10 cellular contexts compared by ENCODE assay signal in the genomic region with DNA sequence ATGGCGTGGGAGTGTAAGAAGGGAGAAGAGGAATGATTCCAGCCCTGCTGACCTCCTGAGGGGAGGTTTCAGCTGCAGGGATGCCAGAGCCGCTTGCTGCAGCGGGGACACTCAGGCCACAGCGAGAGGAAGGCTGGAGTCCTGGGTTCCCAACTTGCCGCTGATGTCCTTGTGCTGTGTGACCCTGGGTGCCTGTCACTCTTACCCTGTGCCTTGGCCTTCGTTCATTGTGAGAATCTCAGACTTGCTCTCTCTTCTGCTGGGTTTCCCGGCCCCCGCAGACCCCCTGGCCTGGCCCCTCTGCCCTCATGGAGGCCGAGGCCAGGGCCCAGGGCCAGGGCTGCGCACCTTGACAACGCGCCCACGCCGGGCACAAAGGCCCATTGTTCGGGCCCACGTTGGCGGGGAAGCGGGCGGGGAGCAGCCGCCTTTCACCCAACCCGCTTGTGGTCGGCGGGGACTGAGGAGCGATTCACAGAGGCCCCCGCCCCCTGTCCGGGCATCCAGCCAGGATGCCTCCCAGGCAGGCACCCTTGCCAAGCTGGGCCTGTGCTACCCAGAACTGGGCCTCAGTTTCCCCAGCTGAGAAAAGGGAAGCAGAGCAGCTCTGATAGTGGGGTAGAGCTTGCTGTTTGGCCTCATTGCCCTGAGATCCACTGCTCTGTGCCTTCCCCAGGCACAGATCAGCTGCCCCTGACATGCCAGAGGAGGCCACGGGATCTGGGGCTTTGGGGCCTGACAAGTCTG. TPM values are rescaled to one million over a fixed set of nuclear protein-coding genes. Genes with fewer than 3 reads are reported as not detected.
DNase-seq lines count a peak whose midpoint lies in the region; TF ChIP-seq lines count a peak whose summit lies in the region.
"Had no signal": no experiment of that assay in that cellular context is flagged by ENCODE, and none has a peak within 500 bp of the region (broad histone marks: within the 10 kb centered on the region; RNA-seq: fewer than 3 reads in every experiment).

No MANE protein-coding gene starts in this region.

- H3K4me3 ChIP-seq in fibroblast of pulmonary artery (replicated peaks; ENCODE audit: low read depth, low read length): no peak overlapping the region

- DNase-seq in HT-29 (ENCODE audit: low spot score) (peak; percentile 100), RPMI7951 (ENCODE audit: low read depth) (peak; percentile 83), fibroblast of pulmonary artery (ENCODE audit: low read depth) (peak; percentile 59), putamen (ENCODE audit: low spot score) (peak; percentile 56), NCI-H510A treated with DMSO at 0.1 percent for 48 hours (lab: John Stamatoyannopoulos, UW) (no peak), DMS53 (lab: John Stamatoyannopoulos, UW) (no peak), NCI-H128 (lab: John Stamatoyannopoulos, UW; ENCODE audit: unreplicated experiment) (no peak), HuH-7.5 (ENCODE audit: low spot score) (no peak)
- DNase-seq: Caco-2, NCI-H446 had no signal

- TF ChIP-seq CTCF in fibroblast of pulmonary artery (IDR thresholded peaks at IDR 0.05; ENCODE audit: low read length, missing control alignments): no peak

RNA-seq across cellular contexts. Expression of gene CEBPB, which starts 52.4 kb away (rescaled TPM):
- 177 and 178 TPM in 2 replicates for total RNA-seq in HT-29 (2014; rRNA removed; shearing (Covaris generic))
- total RNA-seq in RPMI7951 (2014; rRNA removed; shearing (Covaris generic)): 27.9 and 36.7 TPM in 2 replicates

Comparison
In these comparisons a context has a peak if more than half of its experiments do, and no peak if none do; other contexts are left out.
1. DNase-seq: peak in HT-29 (single experiment), RPMI7951 (single experiment), fibroblast of pulmonary artery (single experiment) and putamen (single experiment); none in NCI-H510A treated with DMSO at 0.1 percent for 48 hours (single experiment), DMS53 (single experiment), NCI-H128 (single experiment) and HuH-7.5 (single experiment).